7 cellular contexts compared by ENCODE assay signal in the genomic region with DNA sequence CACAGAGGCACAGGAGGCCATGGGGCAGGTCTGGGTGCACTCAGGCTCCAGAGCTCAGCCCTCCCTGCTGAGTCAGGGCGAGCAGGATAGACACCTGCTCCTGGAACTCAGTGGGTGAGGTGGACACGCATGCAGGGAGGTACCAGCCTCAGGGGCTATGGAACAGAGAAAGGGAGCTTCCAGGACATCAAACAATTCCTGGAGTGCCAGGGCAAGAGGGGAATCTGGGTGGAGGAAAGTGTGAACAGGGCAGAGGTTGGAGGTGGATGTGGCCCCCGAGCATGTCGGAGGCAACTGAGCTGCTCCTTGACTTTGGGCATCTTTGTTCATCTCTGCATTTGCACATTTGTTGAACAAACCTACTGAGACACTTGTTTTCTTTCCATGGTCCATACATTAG.
DNase-seq lines count a peak whose midpoint lies in the region; ATAC-seq, FAIRE-seq and TF ChIP-seq lines count a peak whose summit lies in the region.
"Not testable (repeated sequence)": the region's sequence is repeated elsewhere in the genome, so short reads cannot be mapped to it uniquely, and the experiment has no call there.

No MANE protein-coding gene starts in this region.

- intact Hi-C loops in activated CD4-positive, alpha-beta T cell treated with anti-CD3 and anti-CD28 coated beads, Interleukin-2, amount 10 ng/mL, durations not matched to agents 24 days and 14 days (cut with micrococcal nuclease); cardiac septum (cut with DNase I); kidney (cut with DNase I); spleen (cut with DNase I; ENCODE audit: low total_unique reads): not testable (repeated sequence)

- not testable (repeated sequence) for H3K9ac ChIP-seq in kidney (ENCODE audit: low read length in 2 of 2)

- H3K27me3 Mint-ChIP-seq in activated CD4-positive, alpha-beta T cell treated with anti-CD3 and anti-CD28 coated beads, Interleukin-2, amount 10 ng/mL, durations not matched to agents 24 days and 14 days; chondrocyte (ENCODE audit: low read depth); natural killer cell treated with Interleukin-12 subunit alpha and Interleukin-12 subunit beta and Interleukin-15 and Interleukin-18, amount 100 ng/mL, for 72 hours: not testable (repeated sequence)
- peaks cover 11% of the 10 kb centered on the region for H3K27me3 Mint-ChIP-seq in endothelial cell (ENCODE audit: unreplicated experiment)

- H3K36me3 ChIP-seq in kidney (ENCODE audit: control insufficient read depth in 1 of 2, insufficient read depth in 2 of 2, low read length in 2 of 2); spleen: not testable (repeated sequence)

- TF ChIP-seq CTCF in chondrocyte (IDR thresholded peaks at IDR 0.05); endothelial cell (IDR thresholded peaks at IDR 0.05; ENCODE audit: unreplicated experiment); kidney (IDR thresholded peaks at IDR 0.05; ENCODE audit: borderline replicate concordance, extremely low read depth, insufficient read depth); spleen (IDR thresholded peaks at IDR 0.05 in 8 of 11, conservative IDR thresholded peaks at IDR 0.05 in 3 of 11): not testable (repeated sequence)

- TF ChIP-seq POLR2A in spleen (IDR thresholded peaks at IDR 0.05) = not testable (repeated sequence)

- not testable (repeated sequence) for H3K9me3 ChIP-seq in kidney (ENCODE audit: control insufficient read depth in 1 of 2, low read length in 2 of 2); spleen

- H3K4me1 Mint-ChIP-seq in activated CD4-positive, alpha-beta T cell treated with anti-CD3 and anti-CD28 coated beads, Interleukin-2, amount 10 ng/mL, durations not matched to agents 24 days and 14 days; chondrocyte (ENCODE audit: low read depth); endothelial cell (ENCODE audit: unreplicated experiment); natural killer cell treated with Interleukin-12 subunit alpha and Interleukin-12 subunit beta and Interleukin-15 and Interleukin-18, amount 100 ng/mL, for 72 hours (ENCODE audit: low read depth in 2 of 2): not testable (repeated sequence)

- H3K27ac ChIP-seq in kidney (ENCODE audit: low read depth in 2 of 2, low read length in 2 of 2); spleen: not testable (repeated sequence)

- ATAC-seq in natural killer cell treated with Interleukin-12 subunit alpha and Interleukin-12 subunit beta and Interleukin-15 and Interleukin-18, amount 100 ng/mL, for 72 hours = not testable (repeated sequence)

- FAIRE-seq in kidney (lab: Jason Lieb, UNC) = not testable (repeated sequence)

- H3K4me3 ChIP-seq in kidney (ENCODE audit: low read length in 2 of 2); spleen: not testable (repeated sequence)

- peak; percentile 21 for DNase-seq in activated CD4-positive, alpha-beta T cell treated with anti-CD3 and anti-CD28 coated beads, Interleukin-2, amount 10 ng/mL, durations not matched to agents 24 days and 14 days
- DNase-seq in chondrocyte (ENCODE audit: low spot score) (peak; percentile 52), cardiac septum (ENCODE audit: low spot score) (peak; percentile 51), kidney (peak; percentile 43), spleen (peak; percentile 51)
- not testable (repeated sequence) for DNase-seq in endothelial cell (ENCODE audit: low spot score)
- peak; percentile 63 for DNase-seq in natural killer cell treated with Interleukin-12 subunit alpha and Interleukin-12 subunit beta and Interleukin-15 and Interleukin-18, amount 100 ng/mL, for 72 hours (ENCODE audit: low spot score)

- H3K27me3 ChIP-seq in spleen (replicated peaks in 1 of 7) = not testable (repeated sequence)

- not testable (repeated sequence) for H3K36me3 Mint-ChIP-seq in activated CD4-positive, alpha-beta T cell treated with anti-CD3 and anti-CD28 coated beads, Interleukin-2, amount 10 ng/mL, durations not matched to agents 24 days and 14 days (ENCODE audit: low read depth); chondrocyte (ENCODE audit: low read depth); natural killer cell treated with Interleukin-12 subunit alpha and Interleukin-12 subunit beta and Interleukin-15 and Interleukin-18, amount 100 ng/mL, for 72 hours
- H3K36me3 Mint-ChIP-seq in endothelial cell (ENCODE audit: low read depth, unreplicated experiment) = peaks cover 15% of the 10 kb centered on the region

- not testable (repeated sequence) for H3K4me3 Mint-ChIP-seq in activated CD4-positive, alpha-beta T cell treated with anti-CD3 and anti-CD28 coated beads, Interleukin-2, amount 10 ng/mL, durations not matched to agents 24 days and 14 days; chondrocyte (ENCODE audit: unreplicated experiment); endothelial cell (ENCODE audit: unreplicated experiment); natural killer cell treated with Interleukin-12 subunit alpha and Interleukin-12 subunit beta and Interleukin-15 and Interleukin-18, amount 100 ng/mL, for 72 hours

- WGBS in spleen, 5 donors = 74 to 88% (median 86%) methylated on average over 3 to 4 of the region's 4 CpGs

- not testable (repeated sequence) for H3K4me1 ChIP-seq in kidney (ENCODE audit: control insufficient read depth in 1 of 2, insufficient read depth in 1 of 2, low read depth in 1 of 2, low read length in 2 of 2); spleen

- not testable (repeated sequence) for H3K9me3 Mint-ChIP-seq in activated CD4-positive, alpha-beta T cell treated with anti-CD3 and anti-CD28 coated beads, Interleukin-2, amount 10 ng/mL, durations not matched to agents 24 days and 14 days; natural killer cell treated with Interleukin-12 subunit alpha and Interleukin-12 subunit beta and Interleukin-15 and Interleukin-18, amount 100 ng/mL, for 72 hours
- H3K9me3 Mint-ChIP-seq in chondrocyte (ENCODE audit: low read depth) = peaks cover 15% of the 10 kb centered on the region
- H3K9me3 Mint-ChIP-seq in endothelial cell (ENCODE audit: unreplicated experiment) = peaks cover 16% of the 10 kb centered on the region

- not testable (repeated sequence) for H3K27ac Mint-ChIP-seq in activated CD4-positive, alpha-beta T cell treated with anti-CD3 and anti-CD28 coated beads, Interleukin-2, amount 10 ng/mL, durations not matched to agents 24 days and 14 days; chondrocyte (ENCODE audit: unreplicated experiment); natural killer cell treated with Interleukin-12 subunit alpha and Interleukin-12 subunit beta and Interleukin-15 and Interleukin-18, amount 100 ng/mL, for 72 hours
- H3K27ac Mint-ChIP-seq in endothelial cell (ENCODE audit: unreplicated experiment) = peak overlapping the region; percentile 84
